Comparison of ENCODE assay signal across 1 cellular context in genomic region chr22:35350539-35351503, GRCh38.
TF ChIP-seq lines count a peak whose summit lies in the region.

No MANE protein-coding gene starts in this region.

TF ChIP-seq in GM23338, 12 proteins besides CTCF, POLR2A, EP300 and RAD21 (continued from another document):
- no peak for TF ChIP-seq REST (IDR thresholded peaks at IDR 0.05; ENCODE audit: unreplicated experiment)
- no peak for TF ChIP-seq JUNB (IDR thresholded peaks at IDR 0.05; ENCODE audit: unreplicated experiment)
- TF ChIP-seq ZNF331 (CRISPR knock-in tag; IDR thresholded peaks at IDR 0.05; ENCODE audit: low read depth): no peak
- TF ChIP-seq POLR2AphosphoS5 (IDR thresholded peaks at IDR 0.05; ENCODE audit: low read depth): 0 out of 2 replicates have a peak, but pooled peaks have one; percentile 39
- no peak for TF ChIP-seq CREB1 (CRISPR knock-in tag; IDR thresholded peaks at IDR 0.05; ENCODE audit: low read depth)
- TF ChIP-seq ZNF114 (CRISPR knock-in tag; IDR thresholded peaks at IDR 0.05): no peak
- TF ChIP-seq STAT1 (IDR thresholded peaks at IDR 0.05; ENCODE audit: unreplicated experiment): no peak
